ENCODE assay signal across 11 cellular contexts in genomic region chr7:25359471-25360059, GRCh38.
DNase-seq lines count a peak whose midpoint lies in the region; ATAC-seq, FAIRE-seq and TF ChIP-seq lines count a peak whose summit lies in the region.
"Had no signal": no experiment of that assay in that cellular context is flagged by ENCODE, and none has a peak within 500 bp of the region (broad histone marks: within the 10 kb centered on the region; RNA-seq: fewer than 3 reads in every experiment).

No MANE protein-coding gene starts in this region.

- H3K4me3 ChIP-seq in hepatocyte (no peak overlapping the region), small intestine (ENCODE audit: low read depth in 1 of 2, low read length in 2 of 2) (no peak overlapping the region)

- H3K4me2 ChIP-seq in hepatocyte = peak overlapping the region; percentile 48

- no peaks in the 10 kb centered on the region for H3K36me3 Mint-ChIP-seq in natural killer cell treated with Interleukin-12 subunit alpha and Interleukin-12 subunit beta and Interleukin-15 and Interleukin-18, amount 100 ng/mL, for 72 hours

- no peak overlapping the region for H3K4me3 Mint-ChIP-seq in natural killer cell treated with Interleukin-12 subunit alpha and Interleukin-12 subunit beta and Interleukin-15 and Interleukin-18, amount 100 ng/mL, for 72 hours

- H3K9me2 ChIP-seq in hepatocyte (replicated peaks; ENCODE audit: insufficient read depth) = no peaks in the 10 kb centered on the region

- H3K27me3 ChIP-seq in hepatocyte (peaks cover 5% of the 10 kb centered on the region), small intestine (ENCODE audit: control insufficient read depth in 2 of 2, insufficient read depth in 2 of 2, low read length in 2 of 2) (no peaks in the 10 kb centered on the region)

- no peaks in the 10 kb centered on the region for H4K20me1 ChIP-seq in hepatocyte (ENCODE audit: insufficient read depth, poor library complexity, severe bottlenecking)

- DNase-seq in NCI-H1105 treated with DMSO at 0.1 percent for 48 hours (lab: John Stamatoyannopoulos, UW) (peak; percentile 97), NCI-H69 (lab: John Stamatoyannopoulos, UW) (peak; percentile 39), hepatocyte (ENCODE audit: low spot score) (peak; percentile 43), small intestine (peak; percentile 7), GF-D8 (lab: John Stamatoyannopoulos, UW) (no peak)
- no peak for DNase-seq in activated naive CD4-positive, alpha-beta T cell treated with anti-CD3 and anti-CD28 coated beads, Interleukin-2, amount 50 U/mL, for 16 hours
- no peak for DNase-seq in natural killer cell treated with Interleukin-12 subunit alpha and Interleukin-12 subunit beta and Interleukin-15 and Interleukin-18, amount 100 ng/mL, for 72 hours (ENCODE audit: low spot score)
- DNase-seq: NCI-H1048; stimulated activated CD4-positive, alpha-beta T cell treated with anti-CD3 and anti-CD28 coated beads, Interleukin-2, amount 100 ng/mL, for 24 hours had no signal

- H3K27ac Mint-ChIP-seq in natural killer cell treated with Interleukin-12 subunit alpha and Interleukin-12 subunit beta and Interleukin-15 and Interleukin-18, amount 100 ng/mL, for 72 hours = no peak overlapping the region

- no peak for TF ChIP-seq CTCF in hepatocyte (IDR thresholded peaks at IDR 0.05; ENCODE audit: poor library complexity)

- 30% methylated on average over 9 of the region's 9 CpGs for WGBS in hepatocyte (ENCODE audit: low lambda C conversion rate, missing lambda C conversion rate)
- WGBS in small intestine, 3 donors = 19 to 28% (median 28%) methylated on average over 9 of the region's 9 CpGs

- H3K4me1 Mint-ChIP-seq in natural killer cell treated with Interleukin-12 subunit alpha and Interleukin-12 subunit beta and Interleukin-15 and Interleukin-18, amount 100 ng/mL, for 72 hours (ENCODE audit: low read depth in 2 of 2) = no peaks in the 10 kb centered on the region

- H3K4me1 ChIP-seq in hepatocyte (ENCODE audit: insufficient read depth) (peaks cover 5% of the 10 kb centered on the region), small intestine (ENCODE audit: control insufficient read depth in 2 of 2, insufficient read depth in 1 of 2, low read depth in 1 of 2, low read length in 1 of 2) (no peaks in the 10 kb centered on the region)

- ATAC-seq in GM21528 (IDR thresholded peaks at IDR 0.05; ENCODE audit: low FRiP score, unreplicated experiment) = no peak
- ATAC-seq in natural killer cell treated with Interleukin-12 subunit alpha and Interleukin-12 subunit beta and Interleukin-15 and Interleukin-18, amount 100 ng/mL, for 72 hours = no peak

- H3K9me3 ChIP-seq in hepatocyte (ENCODE audit: low read depth) = no peaks in the 10 kb centered on the region
- H3K9me3 ChIP-seq in small intestine (ENCODE audit: control insufficient read depth, low read depth) = no peaks in the 10 kb centered on the region

- no peaks in the 10 kb centered on the region for H3K79me2 ChIP-seq in hepatocyte

- FAIRE-seq in small intestine (lab: Jason Lieb, UNC) = no peak
- FAIRE-seq: H54 had no signal

- H3K36me3 ChIP-seq in hepatocyte (replicated peaks; ENCODE audit: insufficient read depth, low read depth) = no peaks in the 10 kb centered on the region
- no peaks in the 10 kb centered on the region for H3K36me3 ChIP-seq in small intestine (ENCODE audit: control insufficient read depth in 2 of 2, insufficient read depth in 2 of 2, low read length in 2 of 2)

- H3K9me3 Mint-ChIP-seq in natural killer cell treated with Interleukin-12 subunit alpha and Interleukin-12 subunit beta and Interleukin-15 and Interleukin-18, amount 100 ng/mL, for 72 hours = no peaks in the 10 kb centered on the region

- H3K27ac ChIP-seq in hepatocyte (peak overlapping the region; percentile 2), small intestine (ENCODE audit: low read depth in 1 of 2, low read length in 1 of 2) (peak overlapping the region in 1 of 2 donors; percentile 34)

- H3K27me3 Mint-ChIP-seq in natural killer cell treated with Interleukin-12 subunit alpha and Interleukin-12 subunit beta and Interleukin-15 and Interleukin-18, amount 100 ng/mL, for 72 hours = peaks cover 12 to 22% of the 10 kb centered on the region in 2 donors

- peak overlapping the region; percentile 19 for H2AFZ ChIP-seq in hepatocyte

Comparison
In these comparisons a context has a peak if more than half of its experiments do, and no peak if none do; other contexts are left out.
1. DNase-seq: peak in NCI-H1105 treated with DMSO at 0.1 percent for 48 hours (single experiment), NCI-H69 (single experiment), hepatocyte (single experiment) and small intestine (single experiment); none in GF-D8 (single experiment), activated naive CD4-positive, alpha-beta T cell treated with anti-CD3 and anti-CD28 coated beads, Interleukin-2, amount 50 U/mL, for 16 hours (single experiment) and natural killer cell treated with Interleukin-12 subunit alpha and Interleukin-12 subunit beta and Interleukin-15 and Interleukin-18, amount 100 ng/mL, for 72 hours (single experiment).